9 cellular contexts compared by ENCODE assay signal in genomic region chr7:139482662-139483466, GRCh38. TPM values are rescaled to one million over a fixed set of nuclear protein-coding genes. Genes with fewer than 3 reads are reported as not detected.
DNase-seq lines count a peak whose midpoint lies in the region; ATAC-seq, FAIRE-seq and TF ChIP-seq lines count a peak whose summit lies in the region.
"Had no signal": no experiment of that assay in that cellular context is flagged by ENCODE, and none has a peak within 500 bp of the region (broad histone marks: within the 10 kb centered on the region; RNA-seq: fewer than 3 reads in every experiment).

No MANE protein-coding gene starts in this region.

- ATAC-seq in GM21825 (IDR thresholded peaks at IDR 0.05; ENCODE audit: unreplicated experiment), result peak; percentile 21
- ATAC-seq in GM21619 (IDR thresholded peaks at IDR 0.05; ENCODE audit: unreplicated experiment), result no peak
- no peak for ATAC-seq in HG03469 (IDR thresholded peaks at IDR 0.05; ENCODE audit: unreplicated experiment)

- intact Hi-C loops in endothelial cell of umbilical vein (cut with micrococcal nuclease), result no loop called here

- no peak for TF ChIP-seq CTCF in RWPE1 (conservative IDR thresholded peaks at IDR 0.05; ENCODE audit: low read depth)
- no peak for TF ChIP-seq CTCF in endothelial cell of umbilical vein (IDR thresholded peaks at IDR 0.05; ENCODE audit: extremely low read depth in 1 of 2, insufficient read depth in 1 of 2, low read depth in 1 of 2, low read length in 2 of 2)
- TF ChIP-seq CTCF in neural cell (IDR thresholded peaks at IDR 0.05; ENCODE audit: poor library complexity, severe bottlenecking), result no peak

- peak overlapping the region; percentile 52 for H3K4me2 ChIP-seq in endothelial cell of umbilical vein (ENCODE audit: insufficient read depth, low read length)
- H3K4me2 ChIP-seq in neural cell (ENCODE audit: low read length), result peak overlapping the region; percentile 35

- peaks cover 8% of the 10 kb centered on the region for H3K4me1 ChIP-seq in endothelial cell of umbilical vein (ENCODE audit: control insufficient read depth, extremely low read depth, insufficient read depth, low read length)

- H3K9ac ChIP-seq in endothelial cell of umbilical vein (replicated peaks; ENCODE audit: extremely low read depth, insufficient read depth, low read length) (no peak overlapping the region), neural cell (ENCODE audit: low read length) (no peak overlapping the region)

- dilution Hi-C loops in endothelial cell of umbilical vein (cut with MboI; ENCODE audit: extremely low pct_ligation_motif_present, low sequenced_read_pairs), result no loop called here

- POLR2A ChIA-PET in RWPE1 (lab: Yijun Ruan, JAX; ENCODE audit: low non-redundant PET), result interaction anchor here (0.6 to 1.0 kb wide), 2 partner anchors 48 to 86 kb away, joined by 3 to 6 read pairs; no protein-coding TSS in a partner anchor
- POLR2A ChIA-PET in endothelial cell of umbilical vein (lab: Charles Lee), result no interaction called here

- FAIRE-seq in endothelial cell of umbilical vein (lab: Jason Lieb, UNC), result no peak

- CTCF ChIA-PET in RWPE1 (lab: Yijun Ruan, JAX), result interaction anchor here (0.5 to 1.1 kb wide), 4 partner anchors 9 to 834 kb away, joined by 3 to 4 read pairs (median 3); no protein-coding TSS in a partner anchor
- CTCF ChIA-PET in endothelial cell of umbilical vein (lab: Charles Lee), result interaction anchor here (0.6 to 1.9 kb wide), 5 partner anchors 15 to 136 kb away, joined by 3 to 6 read pairs (median 4); no protein-coding TSS in a partner anchor

- peak; percentile 37 for DNase-seq in DMS53 treated with DMSO at 0.1 percent for 48 hours (lab: John Stamatoyannopoulos, UW; ENCODE audit: unreplicated experiment)
- DNase-seq in RWPE1 (ENCODE audit: low spot score), result peak; percentile 35
- no peak for DNase-seq in endothelial cell of umbilical vein (ENCODE audit: low read depth, low spot score)
- no peak for DNase-seq in NCI-H1092 (lab: John Stamatoyannopoulos, UW)

- no peaks in the 10 kb centered on the region for H3K9me2 ChIP-seq in neural cell (ENCODE audit: insufficient read depth, low read length)

- H2AFZ ChIP-seq in endothelial cell of umbilical vein (ENCODE audit: low read depth, low read length) (peak overlapping the region; percentile 75), neural cell (ENCODE audit: low read depth, low read length) (no peak overlapping the region)

- no peaks in the 10 kb centered on the region for H3F3A ChIP-seq in neural cell (ENCODE audit: insufficient read depth, low read length, poor library complexity, severe bottlenecking)

- H4K20me1 ChIP-seq in endothelial cell of umbilical vein (replicated peaks; ENCODE audit: control insufficient read depth, extremely low read depth, insufficient read depth, low read length) (no peaks in the 10 kb centered on the region), neural cell (ENCODE audit: insufficient read depth) (no peaks in the 10 kb centered on the region)

- no peak for TF ChIP-seq RAD21 in neural cell (conservative IDR thresholded peaks at IDR 0.05)

- no peak overlapping the region for H3K27ac ChIP-seq in RWPE1
- H3K27ac ChIP-seq in endothelial cell of umbilical vein (ENCODE audit: insufficient read depth, low read depth, low read length), result no peak overlapping the region
- no peak overlapping the region for H3K27ac ChIP-seq in neural cell (ENCODE audit: low read length)

- H3K36me3 ChIP-seq in endothelial cell of umbilical vein (ENCODE audit: control insufficient read depth in 2 of 2, extremely low read depth in 1 of 2, insufficient read depth in 2 of 2, low read length in 2 of 2) (no peaks in the 10 kb centered on the region), neural cell (ENCODE audit: insufficient read depth, low read length) (no peaks in the 10 kb centered on the region)

- H3K27me3 ChIP-seq in endothelial cell of umbilical vein (ENCODE audit: control insufficient read depth in 2 of 2, insufficient read depth in 2 of 2, low read length in 2 of 2) (peaks cover 30 to 42% of the 10 kb centered on the region in 2 experiments), neural cell (ENCODE audit: insufficient read depth, low read depth, low read length) (peaks cover 46% of the 10 kb centered on the region)

- no TSS peak for BruUV-seq in endothelial cell of umbilical vein (replicated peaks; lab: Mats Ljungman, UMichigan)

- no peak overlapping the region for H3K4me3 ChIP-seq in endothelial cell of umbilical vein (replicated peaks in 1 of 3; ENCODE audit: insufficient read depth in 1 of 3, low read depth in 1 of 3, low read length in 3 of 3)
- peak overlapping the region; percentile 64 for H3K4me3 ChIP-seq in neural cell (ENCODE audit: low read length)

- no peaks in the 10 kb centered on the region for H3K9me1 ChIP-seq in endothelial cell of umbilical vein (replicated peaks; ENCODE audit: control insufficient read depth, extremely low read depth, insufficient read depth, low read length)

- no peak for TF ChIP-seq EP300 in neural cell (conservative IDR thresholded peaks at IDR 0.05; ENCODE audit: poor library complexity, severe bottlenecking)

- no peak for TF ChIP-seq POLR2A in endothelial cell of umbilical vein (IDR thresholded peaks at IDR 0.05; ENCODE audit: low read depth, low read length)

- no peaks in the 10 kb centered on the region for H3K79me2 ChIP-seq in endothelial cell of umbilical vein (ENCODE audit: control insufficient read depth, insufficient read depth, low read length)
- no peaks in the 10 kb centered on the region for H3K79me2 ChIP-seq in neural cell (replicated peaks; ENCODE audit: insufficient read depth, low read length)

- no peaks in the 10 kb centered on the region for H3K9me3 ChIP-seq in endothelial cell of umbilical vein (replicated peaks; ENCODE audit: control insufficient read depth, insufficient read depth, low read length)
- no peaks in the 10 kb centered on the region for H3K9me3 ChIP-seq in neural cell (ENCODE audit: low read length)

TF ChIP-seq in endothelial cell of umbilical vein, 7 proteins besides CTCF, POLR2A, EP300 and RAD21:
- TF ChIP-seq, protein P1, sequence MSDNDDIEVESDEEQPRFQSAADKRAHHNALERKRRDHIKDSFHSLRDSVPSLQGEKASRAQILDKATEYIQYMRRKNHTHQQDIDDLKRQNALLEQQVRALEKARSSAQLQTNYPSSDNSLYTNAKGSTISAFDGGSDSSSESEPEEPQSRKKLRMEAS (IDR thresholded peaks at IDR 0.05; ENCODE audit: insufficient read depth, insufficient read length), result no peak
- TF ChIP-seq POLR2AphosphoS5 (IDR thresholded peaks at IDR 0.05; ENCODE audit: insufficient read depth, low read depth, low read length) (no peak), FOS (IDR thresholded peaks at IDR 0.05; ENCODE audit: borderline replicate concordance, insufficient read depth, low read length) (no peak), EZH2 (IDR thresholded peaks at IDR 0.05; ENCODE audit: borderline replicate concordance, low read depth, low read length, severe bottlenecking) (no peak), JUN (IDR thresholded peaks at IDR 0.05; ENCODE audit: borderline replicate concordance, insufficient read depth, insufficient read length, low read depth) (no peak), GATA2 (IDR thresholded peaks at IDR 0.05; ENCODE audit: insufficient read depth, insufficient read length, low read depth, low read length) (no peak), MYC (IDR thresholded peaks at IDR 0.05; ENCODE audit: low read depth, low read length) (no peak)
TF ChIP-seq in endothelial cell of umbilical vein: peak in this region for 0.

TF ChIP-seq in neural cell, 6 proteins besides CTCF, POLR2A, EP300 and RAD21:
- TF ChIP-seq POLR2AphosphoS5 (IDR thresholded peaks at IDR 0.05) (no peak), MXI1 (conservative IDR thresholded peaks at IDR 0.05; ENCODE audit: poor library complexity, severe bottlenecking) (peak; percentile 64), EZH2 (IDR thresholded peaks at IDR 0.05; ENCODE audit: borderline replicate concordance, insufficient read depth, low read length, poor library complexity, severe bottlenecking) (peak; percentile 45)

RNA-seq across cellular contexts. Expression of gene KLRG2, which starts 0.6 kb away (rescaled TPM):
- total RNA-seq in endothelial cell of umbilical vein, result not detected in 2 replicates
- polyA plus RNA-seq in endothelial cell of umbilical vein (not detected in 2 replicates), neural cell (not detected in 2 replicates)
- polyA plus RNA-seq in endothelial cell of umbilical vein (2011; cell fraction: cytosol; rRNA removed), result not detected in 2 replicates
- polyA plus RNA-seq in endothelial cell of umbilical vein (2011; cell fraction: nucleus; rRNA removed), result not detected in 2 replicates
- not detected in 2 replicates for polyA plus RNA-seq in endothelial cell of umbilical vein (2012)
- polyA minus RNA-seq in endothelial cell of umbilical vein (not detected in 2 replicates), neural cell (not detected in 2 replicates)
- not detected for polyA minus RNA-seq in endothelial cell of umbilical vein (2011; cell fraction: cytosol; rRNA and poly(A)+ RNA removed)
- polyA minus RNA-seq in endothelial cell of umbilical vein (2011; cell fraction: nucleus; rRNA and poly(A)+ RNA removed), result not detected in 2 replicates
- total RNA-seq: LHCN-M2 had no signal

RNA-seq across cellular contexts. Expression of gene CLEC2L, which starts 40.6 kb away (rescaled TPM):
- total RNA-seq in endothelial cell of umbilical vein, result not detected in 2 replicates
- polyA plus RNA-seq in endothelial cell of umbilical vein (not detected in 2 replicates), neural cell (4.5 and 17.8 TPM in 2 replicates)
- not detected in 2 replicates for polyA plus RNA-seq in endothelial cell of umbilical vein (2011; cell fraction: cytosol; rRNA removed)
- polyA plus RNA-seq in endothelial cell of umbilical vein (2011; cell fraction: nucleus; rRNA removed), result not detected in 2 replicates
- not detected in 2 replicates for polyA plus RNA-seq in endothelial cell of umbilical vein (2012)
- polyA minus RNA-seq in endothelial cell of umbilical vein (1.9 TPM in 1 of 2 replicates, not detected in the other), neural cell (1.5 and 2.2 TPM in 2 replicates)
- polyA minus RNA-seq in endothelial cell of umbilical vein (2011; cell fraction: cytosol; rRNA and poly(A)+ RNA removed), result not detected
- polyA minus RNA-seq in endothelial cell of umbilical vein (2011; cell fraction: nucleus; rRNA and poly(A)+ RNA removed), result not detected in 2 replicates
- total RNA-seq: LHCN-M2 had no signal

Comparison
In these comparisons a context has a peak if more than half of its experiments do, and no peak if none do; other contexts are left out.
1. DNase-seq: peak in DMS53 treated with DMSO at 0.1 percent for 48 hours (single experiment) and RWPE1 (single experiment); none in endothelial cell of umbilical vein (single experiment) and NCI-H1092 (single experiment).